ENCODE assay signal across 25 cellular contexts in the genomic region with DNA sequence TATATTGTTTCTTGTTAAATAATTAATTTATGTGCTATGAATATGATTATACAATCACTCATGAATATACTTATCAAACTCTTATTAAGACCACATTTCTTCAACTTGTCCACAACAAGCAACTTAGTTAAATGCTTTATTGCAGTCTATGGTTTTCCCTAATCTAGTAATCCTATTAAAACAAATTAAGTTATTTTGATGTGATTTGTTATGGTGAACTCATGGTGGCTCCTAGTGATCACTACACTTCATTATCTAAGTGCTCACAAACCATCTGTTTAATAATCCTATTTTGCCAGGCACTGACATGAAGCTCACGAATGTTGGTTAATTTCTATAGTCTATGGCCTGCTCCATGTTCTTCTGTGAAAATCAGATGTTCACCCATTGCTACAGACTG. TPM values are rescaled to one million over a fixed set of nuclear protein-coding genes. Genes with fewer than 3 reads are reported as not detected.
"Had no signal": no experiment of that assay in that cellular context is flagged by ENCODE, and none has a peak within 500 bp of the region (broad histone marks: within the 10 kb centered on the region; RNA-seq: fewer than 3 reads in every experiment).

No MANE protein-coding gene starts in this region.

- H3K36me3 ChIP-seq: cardiac muscle cell had no signal

- ATAC-seq: activated CD8-positive, alpha-beta T cell treated with anti-CD3 and anti-CD28 coated beads, Interleukin-2, amount 10 ng/mL, durations not matched to agents 7 days and 5 days; PC-3; Right ventricle myocardium inferior had no signal

- DNase-seq: activated CD4-positive, alpha-beta T cell treated with anti-CD3 and anti-CD28 coated beads, Interleukin-2, amount 10 ng/mL, durations not matched to agents 7 days and 5 days; activated CD4-positive, alpha-beta T cell treated with anti-CD3 and anti-CD28 coated beads, Interleukin-2, amount 50 U/mL, for 48 hours; activated CD8-positive, alpha-beta T cell treated with anti-CD3 and anti-CD28 coated beads, Interleukin-2, amount 10 ng/mL, durations not matched to agents 7 days and 5 days; activated gamma-delta T cell; activated naive CD4-positive, alpha-beta T cell treated with Interleukin-2 at 50 U/mL for 16 hours; activated naive CD8-positive, alpha-beta T cell treated with anti-CD3 and anti-CD28 coated beads, Interleukin-2, amount 10 ng/mL, durations not matched to agents 7 days and 5 days; activated T-cell treated with anti-CD3 and anti-CD28 coated beads, Interleukin-2, amount 50 U/mL, for 24 hours; amygdala; NCI-H1105; NCI-H1417 treated with DMSO at 0.1 percent for 48 hours; NCI-H187 treated with DMSO at 0.1 percent for 48 hours; NCI-H2081; NCI-H2171 treated with DMSO at 0.1 percent for 48 hours; NCI-H2227 treated with DMSO at 0.1 percent for 48 hours; NCI-H446 treated with DMSO at 0.1 percent for 48 hours; NK-92 treated with Interleukin-12 subunit alpha and Interleukin-12 subunit beta, amount 100 ng/mL, for 24 hours; PC-3; SIG-M5; T1000 had no signal

- FAIRE-seq: RCC 7860 had no signal

- H3K9me3 ChIP-seq: ascending aorta had no signal

- H3K4me1 ChIP-seq: ascending aorta had no signal

- H3K4me3 ChIP-seq: ascending aorta, cardiac muscle cell had no signal

- H3K27ac ChIP-seq: ascending aorta, cardiac muscle cell, RWPE1 had no signal

- H3K27me3 ChIP-seq: ascending aorta, cardiac muscle cell had no signal

RNA-seq across cellular contexts. Expression of gene INSM2, which starts 42.9 kb away (rescaled TPM):
- polyA plus RNA-seq: adipose tissue, cardiac muscle cell had no signal
